In the genomic region with DNA sequence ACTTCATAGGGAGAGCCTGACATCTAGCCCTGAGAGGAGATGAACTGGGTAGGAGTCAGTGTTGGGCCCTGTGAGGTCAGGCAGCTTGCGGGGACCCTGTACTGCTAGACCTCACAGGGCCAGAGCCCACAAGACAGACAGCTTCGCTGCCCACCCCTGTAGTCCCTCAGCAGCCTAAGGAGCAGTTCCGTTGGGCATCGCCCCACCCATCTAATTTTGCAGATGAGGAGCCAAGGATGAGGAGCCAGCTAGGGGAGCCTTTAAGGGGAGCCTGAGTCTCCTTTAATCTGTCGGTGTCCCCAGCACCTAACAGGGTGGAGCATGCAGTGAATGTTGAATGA, we compare ENCODE assay signal across 8 cellular contexts. TPM values are rescaled to one million over a fixed set of nuclear protein-coding genes. Genes with fewer than 3 reads are reported as not detected.
DNase-seq lines count a peak whose midpoint lies in the region; ATAC-seq and TF ChIP-seq lines count a peak whose summit lies in the region.

No MANE protein-coding gene starts in this region.

- TF ChIP-seq CTCF in GM12864 (IDR thresholded peaks at IDR 0.05; ENCODE audit: low read depth, low read length, missing control alignments) = no peak
- TF ChIP-seq CTCF in adrenal gland (IDR thresholded peaks at IDR 0.05) = no peak

- peaks cover 0 to 31% of the 10 kb centered on the region in 2 donors for H3K36me3 ChIP-seq in adrenal gland (replicated peaks in 1 of 2)

- H3K27me3 ChIP-seq in adrenal gland = no peaks in the 10 kb centered on the region

- ATAC-seq in HG03342 (IDR thresholded peaks at IDR 0.05; ENCODE audit: unreplicated experiment) (peak; percentile 0), GM19328 (IDR thresholded peaks at IDR 0.05; ENCODE audit: unreplicated experiment) (no peak), HG03045 (IDR thresholded peaks at IDR 0.05; ENCODE audit: unreplicated experiment) (no peak)
- no peak for ATAC-seq in stimulated activated naive CD8-positive, alpha-beta T cell treated with anti-CD3 and anti-CD28 coated beads, Interleukin-15, Interleukin-2, amounts not matched to agents 100 U/mL and 50 U/mL, for 24 hours

- intact Hi-C loops in adrenal gland (cut with DNase I) = loop anchor here in 1 of 2 donors (2.0 kb wide), 1 partner anchor 24 kb away; the partner anchor contains the start of gene ATXN2L

- no peak for DNase-seq in GM12864 (ENCODE audit: low read depth)
- DNase-seq in adrenal gland = peak in 1 of 7 donors; percentile 11
- DNase-seq in stimulated activated naive CD8-positive, alpha-beta T cell treated with anti-CD3 and anti-CD28 coated beads, Interleukin-15, Interleukin-2, amounts not matched to agents 100 U/mL and 50 U/mL, for 24 hours = peak; percentile 39
- no peak for DNase-seq in H4 (ENCODE audit: low spot score)

- H3K4me3 ChIP-seq in GM12864 (ENCODE audit: low read depth, low read length) = peak overlapping the region; percentile 65
- peak overlapping the region; percentile 19 to 96 (median 87) for H3K4me3 ChIP-seq in adrenal gland
- H3K4me3 ChIP-seq in iPS-18c (ENCODE audit: insufficient read depth, low read depth, low read length) = peak overlapping the region; percentile 75

- H3K9me3 ChIP-seq in adrenal gland (replicated peaks in 1 of 3) (no peaks in the 10 kb centered on the region), iPS-18c (ENCODE audit: control insufficient read depth, insufficient read depth, low read length) (no peaks in the 10 kb centered on the region)

- H3K27ac ChIP-seq in adrenal gland = peak overlapping the region; percentile 40 to 91 (median 86)

- no peak for TF ChIP-seq POLR2A in adrenal gland (IDR thresholded peaks at IDR 0.05)

- 17 to 23% (median 19%) methylated on average over 2 to 5 of the region's 5 CpGs; no CpG with 5 or more reads in 1 of the 4 donors for WGBS in adrenal gland, 4 donors

- H3K4me1 ChIP-seq in adrenal gland (replicated peaks in 1 of 2) = peaks cover 15 to 20% of the 10 kb centered on the region in 2 donors

RNA-seq across cellular contexts. Expression of gene TUFM, which starts 0.8 kb away (rescaled TPM):
- total RNA-seq in adrenal gland = 100 to 1,000 TPM; 144 to 239 (median 208) TPM
- polyA plus RNA-seq in adrenal gland = 100 to 1,000 TPM; 173 to 323 (median 181) TPM
- total RNA-seq in H4 (2014; rRNA removed; shearing (Covaris generic)) = 150 and 159 TPM in 2 replicates

RNA-seq across cellular contexts. Expression of gene SH2B1, which starts 16.7 kb away (rescaled TPM):
- total RNA-seq in adrenal gland = 100 to 1,000 TPM in 1 of 8 donors, 10 to 100 TPM in 7; 30.8 to 108 (median 58.6) TPM
- polyA plus RNA-seq in adrenal gland = 100 to 1,000 TPM in 2 of 3 donors, 10 to 100 TPM in 1; 17.1 to 236 (median 119) TPM
- 4.6 and 7.5 TPM in 2 replicates for total RNA-seq in H4 (2014; rRNA removed; shearing (Covaris generic))

RNA-seq across cellular contexts. Expression of gene ATXN2L, which starts 24.1 kb away (rescaled TPM):
- total RNA-seq in adrenal gland = 100 to 1,000 TPM in 2 of 8 donors, 10 to 100 TPM in 6; 66.3 to 118 (median 90.5) TPM
- 100 to 1,000 TPM in 2 of 3 donors, 10 to 100 TPM in 1; 44.3 to 342 (median 126) TPM for polyA plus RNA-seq in adrenal gland
- total RNA-seq in H4 (2014; rRNA removed; shearing (Covaris generic)) = 27.2 and 31.0 TPM in 2 replicates

RNA-seq across cellular contexts. Expression of gene ATP2A1, which starts 31.4 kb away (rescaled TPM):
- 1 to 10 TPM in 2 of 8 donors, under 1 TPM in 5, not detected in 1; 0.17 to 1.2 (median 0.95) TPM for total RNA-seq in adrenal gland
- 1 to 10 TPM in 1 of 3 donors, under 1 TPM in 2; 0.05 to 1.1 (median 0.88) TPM for polyA plus RNA-seq in adrenal gland
- total RNA-seq in H4 (2014; rRNA removed; shearing (Covaris generic)) = 0.04 TPM in 1 of 2 replicates, not detected in the other
